In genomic region chr11:118437046-118437735, GRCh38 we compare ENCODE assay signal across 8 cellular contexts. TPM values are rescaled to one million over a fixed set of nuclear protein-coding genes. Genes with fewer than 3 reads are reported as not detected.
A peak's percentile ranks its signal among the peaks of the same experiment; 100 is the strongest.
DNase-seq lines count a peak whose midpoint lies in the region; ATAC-seq and TF ChIP-seq lines count a peak whose summit lies in the region.

No MANE protein-coding gene starts in this region.

- H3K9me3 ChIP-seq in CD4-positive, CD25-positive, alpha-beta regulatory T cell (ENCODE audit: control insufficient read depth in 2 of 2, low read length in 2 of 2), result no peaks in the 10 kb centered on the region

- peaks cover 56% of the 10 kb centered on the region for H3K4me1 ChIP-seq in CD4-positive, CD25-positive, alpha-beta regulatory T cell (ENCODE audit: control insufficient read depth, insufficient read depth, low read length, poor library complexity, severe bottlenecking)

- peaks cover 19% of the 10 kb centered on the region for H3K27me3 Mint-ChIP-seq in CD4-positive, CD25-positive, alpha-beta regulatory T cell

- no peak for TF ChIP-seq CTCF in brain microvascular endothelial cell (IDR thresholded peaks at IDR 0.05; ENCODE audit: low read depth, low read length, missing control alignments)

- peak overlapping the region; percentile 89 for H3K27ac ChIP-seq in CD4-positive, CD25-positive, alpha-beta regulatory T cell (ENCODE audit: insufficient read depth, low read length, poor library complexity, severe bottlenecking)
- H3K27ac ChIP-seq in brain microvascular endothelial cell (peak overlapping the region; percentile 66), skin epidermis (peak overlapping the region; percentile 20 to 97 (median 90))

- peak overlapping the region; percentile 91 to 96 (median 95) for H3K27ac Mint-ChIP-seq in CD4-positive, CD25-positive, alpha-beta regulatory T cell

- H3K4me3 Mint-ChIP-seq in CD4-positive, CD25-positive, alpha-beta regulatory T cell, result peak overlapping the region; percentile 94 to 99 (median 96)

- peaks cover 6% of the 10 kb centered on the region for H3K36me3 ChIP-seq in CD4-positive, CD25-positive, alpha-beta regulatory T cell (ENCODE audit: control insufficient read depth, insufficient read depth, low read length)
- H3K36me3 ChIP-seq in brain microvascular endothelial cell (replicated peaks), result no peaks in the 10 kb centered on the region

- DNase-seq in CD4-positive, CD25-positive, alpha-beta regulatory T cell, result peak; percentile 26 to 53 (median 46)
- DNase-seq in HUDEP-2 (lab: John Stamatoyannopoulos, UW; ENCODE audit: unreplicated experiment in 76 of 76) (peak in 39 of 76 experiments; percentile 4 to 48 (median 23)), T-helper 2 cell (peak; percentile 16 to 62 (median 27)), brain microvascular endothelial cell (no peak), iPS-NIHi7 (ENCODE audit: extremely low spot score) (peak; percentile 64)

- ATAC-seq in CD4-positive, CD25-positive, alpha-beta regulatory T cell (ENCODE audit: low read depth in 2 of 2), result no peak
- ATAC-seq in GM18868 (IDR thresholded peaks at IDR 0.05; ENCODE audit: unreplicated experiment) (no peak), HG02759 (IDR thresholded peaks at IDR 0.05; ENCODE audit: unreplicated experiment) (no peak)

- in situ Hi-C loops in brain microvascular endothelial cell (cut with HindIII; ENCODE audit: low pct_ligation_motif_present, low sequenced_read_pairs), result no loop called here

- H3K4me3 ChIP-seq in CD4-positive, CD25-positive, alpha-beta regulatory T cell (ENCODE audit: low read depth, low read length), result peak overlapping the region; percentile 93
- H3K4me3 ChIP-seq in brain microvascular endothelial cell (ENCODE audit: low read depth, low read length), result peak overlapping the region; percentile 74
- peak overlapping the region; percentile 66 to 97 (median 93) for H3K4me3 ChIP-seq in skin epidermis

- peaks cover 18% of the 10 kb centered on the region for H3K36me3 Mint-ChIP-seq in CD4-positive, CD25-positive, alpha-beta regulatory T cell

- no peaks in the 10 kb centered on the region for H3K9me3 Mint-ChIP-seq in CD4-positive, CD25-positive, alpha-beta regulatory T cell

- H3K4me1 Mint-ChIP-seq in CD4-positive, CD25-positive, alpha-beta regulatory T cell, result peaks cover 36 to 54% (median 42%) of the 10 kb centered on the region in 4 donors

- H3K27me3 ChIP-seq in CD4-positive, CD25-positive, alpha-beta regulatory T cell (ENCODE audit: control insufficient read depth, insufficient read depth, low read length), result no peaks in the 10 kb centered on the region
- no peaks in the 10 kb centered on the region for H3K27me3 ChIP-seq in brain microvascular endothelial cell (replicated peaks)

RNA-seq across cellular contexts. Expression of gene KMT2A, which starts 0.9 kb away (rescaled TPM):
- total RNA-seq in CD4-positive, CD25-positive, alpha-beta regulatory T cell, result 179 TPM
- 10 to 100 TPM; 12.1 to 19.5 (median 18.2) TPM for polyA plus RNA-seq in CD4-positive, CD25-positive, alpha-beta regulatory T cell

RNA-seq across cellular contexts. Expression of gene ATP5MG, which starts 35.8 kb away (rescaled TPM):
- total RNA-seq in CD4-positive, CD25-positive, alpha-beta regulatory T cell, result 154 TPM
- polyA plus RNA-seq in CD4-positive, CD25-positive, alpha-beta regulatory T cell, result 100 to 1,000 TPM; 578 to 706 (median 677) TPM
